In the genomic region with DNA sequence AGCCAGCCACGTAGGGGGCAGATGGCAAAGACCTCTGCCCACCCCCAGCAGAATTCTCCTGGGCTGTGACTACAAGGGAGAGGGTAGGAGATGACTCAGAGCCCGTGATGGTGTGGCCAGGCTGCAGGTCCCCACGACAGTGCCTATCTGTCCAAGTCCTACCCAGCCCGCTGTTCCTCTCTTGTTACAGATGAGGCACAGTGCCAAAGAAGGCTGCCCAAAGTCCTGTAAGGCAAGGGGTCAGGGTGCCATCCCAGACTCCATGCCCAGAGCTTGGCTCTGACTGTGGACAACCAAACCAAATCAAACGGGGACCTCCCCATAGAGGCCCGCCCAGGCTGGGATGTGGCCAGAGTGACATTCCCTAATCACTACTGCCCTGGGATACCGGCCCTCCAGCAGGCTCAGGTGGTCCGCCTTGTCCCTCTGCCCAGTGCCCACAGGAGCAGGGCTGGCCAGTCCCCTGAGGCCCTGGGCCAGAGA, we compare ENCODE assay signal across 9 cellular contexts. TPM values are rescaled to one million over a fixed set of nuclear protein-coding genes. Genes with fewer than 3 reads are reported as not detected.
DNase-seq lines count a peak whose midpoint lies in the region; ATAC-seq and TF ChIP-seq lines count a peak whose summit lies in the region.
"Had no signal": no experiment of that assay in that cellular context is flagged by ENCODE, and none has a peak within 500 bp of the region (broad histone marks: within the 10 kb centered on the region; RNA-seq: fewer than 3 reads in every experiment).

No MANE protein-coding gene starts in this region.

- H3K36me3 ChIP-seq in urinary bladder (ENCODE audit: insufficient read depth): no peaks in the 10 kb centered on the region

- peaks cover 7% of the 10 kb centered on the region for H3K4me1 Mint-ChIP-seq in activated T-cell treated with anti-CD3 and anti-CD28 coated beads, Interleukin-2, amount 50 U/mL, for 4 hours (ENCODE audit: low read depth)
- peaks cover 6% of the 10 kb centered on the region for H3K4me1 Mint-ChIP-seq in central memory CD8-positive, alpha-beta T cell

- no peak overlapping the region for H3K27ac Mint-ChIP-seq in central memory CD8-positive, alpha-beta T cell (ENCODE audit: low read depth)

- peak overlapping the region; percentile 14 for H3K27ac ChIP-seq in urinary bladder (ENCODE audit: low read depth)

- peak overlapping the region; percentile 2 for H3K4me3 ChIP-seq in urinary bladder (ENCODE audit: low read depth, low read length)

- H3K4me3 Mint-ChIP-seq in activated T-cell treated with anti-CD3 and anti-CD28 coated beads, Interleukin-2, amount 50 U/mL, for 4 hours: peak overlapping the region; percentile 67
- peak overlapping the region; percentile 56 for H3K4me3 Mint-ChIP-seq in central memory CD8-positive, alpha-beta T cell

- no peaks in the 10 kb centered on the region for H3K9me3 Mint-ChIP-seq in activated T-cell treated with anti-CD3 and anti-CD28 coated beads, Interleukin-2, amount 50 U/mL, for 4 hours
- no peaks in the 10 kb centered on the region for H3K9me3 Mint-ChIP-seq in central memory CD8-positive, alpha-beta T cell

- H3K36me3 Mint-ChIP-seq in activated T-cell treated with anti-CD3 and anti-CD28 coated beads, Interleukin-2, amount 50 U/mL, for 4 hours (ENCODE audit: insufficient read depth): no peaks in the 10 kb centered on the region
- no peaks in the 10 kb centered on the region for H3K36me3 Mint-ChIP-seq in central memory CD8-positive, alpha-beta T cell (ENCODE audit: insufficient read depth)

- TF ChIP-seq POLR2A in GM18505 (IDR thresholded peaks at IDR 0.05; ENCODE audit: borderline replicate concordance, extremely low read depth, insufficient read depth, insufficient read length): no peak

- H3K4me1 ChIP-seq in urinary bladder (ENCODE audit: insufficient read depth): peaks cover 2% of the 10 kb centered on the region

- WGBS in urinary bladder: 21% methylated on average over 8 of the region's 8 CpGs

- DNase-seq in activated T-cell treated with anti-CD3 and anti-CD28 coated beads, Interleukin-2, amount 50 U/mL, for 4 hours: no peak
- no peak for DNase-seq in activated T-cell treated with anti-CD3 and anti-CD28 coated beads, Interleukin-2, amount 50 U/mL, for 48 hours
- no peak for DNase-seq in central memory CD8-positive, alpha-beta T cell (ENCODE audit: low spot score in 2 of 2)
- DNase-seq in medulla oblongata (ENCODE audit: extremely low spot score): peak; percentile 59
- no peak for DNase-seq in NCI-H1417 treated with DMSO at 0.1 percent for 48 hours (lab: John Stamatoyannopoulos, UW)

- ATAC-seq in activated T-cell treated with anti-CD3 and anti-CD28 coated beads, Interleukin-2, amount 50 U/mL, for 4 hours: no peak
- no peak for ATAC-seq in central memory CD8-positive, alpha-beta T cell (replicated peaks; ENCODE audit: extremely low read depth, poor library complexity, severe bottlenecking)
- ATAC-seq in GM18505 (IDR thresholded peaks at IDR 0.05; ENCODE audit: unreplicated experiment): no peak
- no peak for ATAC-seq in HG03520 (IDR thresholded peaks at IDR 0.05; ENCODE audit: unreplicated experiment)

- peaks cover 50% of the 10 kb centered on the region for H3K27me3 Mint-ChIP-seq in activated T-cell treated with anti-CD3 and anti-CD28 coated beads, Interleukin-2, amount 50 U/mL, for 4 hours (ENCODE audit: low read depth)
- peaks cover 55% of the 10 kb centered on the region for H3K27me3 Mint-ChIP-seq in central memory CD8-positive, alpha-beta T cell

RNA-seq across cellular contexts. Expression of gene BCAR1, which starts 12.6 kb away (rescaled TPM):
- total RNA-seq in activated T-cell treated with anti-CD3 and anti-CD28 coated beads, Interleukin-2, amount 50 U/mL, for 4 hours: 1 to 10 TPM; 1.5 to 4.3 (median 2.9) TPM
- total RNA-seq in urinary bladder: 24.0 TPM
- 40.4 TPM for polyA plus RNA-seq in urinary bladder

RNA-seq across cellular contexts. Expression of gene CTRB1, which starts 45.2 kb away (rescaled TPM):
- 1 to 10 TPM; 2.2 to 5.5 (median 3.4) TPM for total RNA-seq in activated T-cell treated with anti-CD3 and anti-CD28 coated beads, Interleukin-2, amount 50 U/mL, for 4 hours
- total RNA-seq in urinary bladder: not detected
- polyA plus RNA-seq in urinary bladder: 1.6 TPM
- total RNA-seq: NCI-H460 had no signal

RNA-seq across cellular contexts. Expression of gene CTRB2, which starts 57.0 kb away (rescaled TPM):
- 10 to 100 TPM in 1 of 3 donors, 1 to 10 TPM in 2; 5.5 to 10.3 (median 6.7) TPM for total RNA-seq in activated T-cell treated with anti-CD3 and anti-CD28 coated beads, Interleukin-2, amount 50 U/mL, for 4 hours
- total RNA-seq in urinary bladder: not detected
- polyA plus RNA-seq in urinary bladder: 2.6 TPM
- total RNA-seq: NCI-H460 had no signal
